ENCODE assay signal across 34 cellular contexts in genomic region chr5:61806491-61807020, GRCh38.
"Had no signal": no experiment of that assay in that cellular context is flagged by ENCODE, and none has a peak within 500 bp of the region (broad histone marks: within the 10 kb centered on the region; RNA-seq: fewer than 3 reads in every experiment).

No MANE protein-coding gene starts in this region.

- H3K36me3 ChIP-seq: ascending aorta, cardiac muscle cell, Peyer's patch, SJSA1 had no signal

- H3K27ac Mint-ChIP-seq: activated CD4-positive, alpha-beta memory T cell treated with anti-CD3 and anti-CD28 coated beads for 36 hours; activated CD4-positive, alpha-beta T cell treated with anti-CD3 and anti-CD28 coated beads for 36 hours; activated CD4-positive, alpha-beta T cell treated with anti-CD3 and anti-CD28 coated beads, Interleukin-2, amount 10 ng/mL, durations not matched to agents 7 days and 5 days; activated naive CD4-positive, alpha-beta T cell treated with anti-CD3 and anti-CD28 coated beads, Interleukin-2, amount 10 ng/mL, durations not matched to agents 7 days and 5 days; activated naive CD8-positive, alpha-beta T cell; activated T-helper 1 cell treated with anti-CD3 and anti-CD28 coated beads, Interleukin-12 subunit alpha, Interleukin-12 subunit beta, Interleukin-2, Interleukin-4 antibody, amounts not matched to agents 30 ng/mL and 10 ng/mL and 1 ng/mL, durations not matched to agents 14 hours and 24 hours and 36 hours; brain; T-helper 1 cell treated with Interleukin-12 subunit alpha and Interleukin-12 subunit beta and Interleukin-4 antibody, amounts not matched to agents 30 μg/mL and 1 μg/mL, for 36 hours; T-helper 2 cell treated with Interferon-gamma antibody and Interleukin-4, amounts not matched to agents 5 μg/mL and 100 μg/mL, for 36 hours had no signal

- DNase-seq: activated CD4-positive, alpha-beta memory T cell treated with anti-CD3 and anti-CD28 coated beads for 36 hours; activated CD4-positive, alpha-beta T cell treated with anti-CD3 and anti-CD28 coated beads for 36 hours; activated CD4-positive, alpha-beta T cell treated with anti-CD3 and anti-CD28 coated beads, Interleukin-2, amount 10 ng/mL, durations not matched to agents 7 days and 5 days; activated CD8-positive, alpha-beta memory T cell treated with anti-CD3 and anti-CD28 coated beads, Interleukin-2, amount 50 U/mL, for 4 hours; activated naive CD4-positive, alpha-beta T cell treated with anti-CD3 and anti-CD28 coated beads, Interleukin-2, amount 10 ng/mL, durations not matched to agents 7 days and 5 days; activated T-cell treated with anti-CD3 and anti-CD28 coated beads for 4 hours; activated T-cell treated with anti-CD3 and anti-CD28 coated beads, Interleukin-2, amount 50 U/mL, for 4 hours; amygdala; NCI-H1105; NCI-H1417 treated with DMSO at 0.1 percent for 48 hours; NCI-H187 treated with DMSO at 0.1 percent for 48 hours; NCI-H2081; NCI-H2171 treated with DMSO at 0.1 percent for 48 hours; NCI-H2227 treated with DMSO at 0.1 percent for 48 hours; NCI-H446; NCI-H510A treated with DMSO at 0.1 percent for 48 hours; NCI-H526 treated with DMSO at 0.1 percent for 48 hours; NK-92 treated with Interleukin-12 subunit alpha and Interleukin-12 subunit beta, amount 100 ng/mL, for 24 hours; PC-3; Peyer's patch; RPMI8226; SHP77 treated with DMSO at 0.1 percent for 48 hours; SK-N-SH had no signal

- H3K4me1 Mint-ChIP-seq: activated CD4-positive, alpha-beta T cell treated with anti-CD3 and anti-CD28 coated beads for 36 hours; activated CD4-positive, alpha-beta T cell treated with anti-CD3 and anti-CD28 coated beads, Interleukin-2, amount 10 ng/mL, durations not matched to agents 7 days and 5 days; activated naive CD4-positive, alpha-beta T cell treated with anti-CD3 and anti-CD28 coated beads, Interleukin-2, amount 10 ng/mL, durations not matched to agents 7 days and 5 days; central memory CD8-positive, alpha-beta T cell had no signal

- H3K9ac ChIP-seq: KMS-11, SK-N-SH had no signal

- H3K9me3 ChIP-seq: ascending aorta, Peyer's patch, SJSA1, SK-N-SH had no signal

- H3K4me2 ChIP-seq: KMS-11, SK-N-SH had no signal

- H3K27me3 ChIP-seq: ascending aorta, cardiac muscle cell, Peyer's patch, SJSA1 had no signal

- H3K27me3 Mint-ChIP-seq: activated naive CD4-positive, alpha-beta T cell treated with anti-CD3 and anti-CD28 coated beads, Interleukin-2, amount 10 ng/mL, durations not matched to agents 7 days and 5 days; brain; central memory CD8-positive, alpha-beta T cell had no signal

- H3K9me3 Mint-ChIP-seq: activated CD4-positive, alpha-beta memory T cell treated with anti-CD3 and anti-CD28 coated beads for 36 hours; activated CD4-positive, alpha-beta T cell treated with anti-CD3 and anti-CD28 coated beads, Interleukin-2, amount 10 ng/mL, durations not matched to agents 7 days and 5 days; activated naive CD4-positive, alpha-beta T cell treated with anti-CD3 and anti-CD28 coated beads, Interleukin-2, amount 10 ng/mL, durations not matched to agents 7 days and 5 days; activated T-cell treated with anti-CD3 and anti-CD28 coated beads, Interleukin-2, amount 50 U/mL, for 4 hours; activated T-helper 1 cell treated with anti-CD3 and anti-CD28 coated beads, Interleukin-12 subunit alpha, Interleukin-12 subunit beta, Interleukin-2, Interleukin-4 antibody, amounts not matched to agents 30 ng/mL and 10 ng/mL and 1 ng/mL, durations not matched to agents 14 hours and 24 hours and 36 hours; brain; central memory CD8-positive, alpha-beta T cell; T-helper 1 cell treated with Interleukin-12 subunit alpha and Interleukin-12 subunit beta and Interleukin-4 antibody, amounts not matched to agents 30 μg/mL and 1 μg/mL, for 36 hours; T-helper 2 cell treated with Interferon-gamma antibody and Interleukin-4, amounts not matched to agents 5 μg/mL and 100 μg/mL, for 36 hours had no signal

- ATAC-seq: activated CD4-positive, alpha-beta T cell treated with anti-CD3 and anti-CD28 coated beads for 36 hours; activated T-cell treated with anti-CD3 and anti-CD28 coated beads, Interleukin-2, amount 50 U/mL, for 4 hours; PC-3 had no signal

- H3K27ac ChIP-seq: ascending aorta, cardiac muscle cell, KMS-11, Peyer's patch, SJSA1 had no signal

- H3K4me3 Mint-ChIP-seq: activated CD4-positive, alpha-beta memory T cell treated with anti-CD3 and anti-CD28 coated beads for 36 hours; activated CD4-positive, alpha-beta T cell treated with anti-CD3 and anti-CD28 coated beads for 36 hours; activated CD4-positive, alpha-beta T cell treated with anti-CD3 and anti-CD28 coated beads, Interleukin-2, amount 10 ng/mL, durations not matched to agents 7 days and 5 days; activated naive CD4-positive, alpha-beta T cell treated with anti-CD3 and anti-CD28 coated beads, Interleukin-2, amount 10 ng/mL, durations not matched to agents 7 days and 5 days; activated naive CD8-positive, alpha-beta T cell; activated T-cell treated with anti-CD3 and anti-CD28 coated beads, Interleukin-2, amount 50 U/mL, for 4 hours; activated T-helper 1 cell treated with anti-CD3 and anti-CD28 coated beads, Interleukin-12 subunit alpha, Interleukin-12 subunit beta, Interleukin-2, Interleukin-4 antibody, amounts not matched to agents 30 ng/mL and 10 ng/mL and 1 ng/mL, durations not matched to agents 14 hours and 24 hours and 36 hours; brain; central memory CD8-positive, alpha-beta T cell; T-helper 1 cell treated with Interleukin-12 subunit alpha and Interleukin-12 subunit beta and Interleukin-4 antibody, amounts not matched to agents 30 μg/mL and 1 μg/mL, for 36 hours; T-helper 2 cell treated with Interferon-gamma antibody and Interleukin-4, amounts not matched to agents 5 μg/mL and 100 μg/mL, for 36 hours had no signal

- H3K4me3 ChIP-seq: ascending aorta, cardiac muscle cell, Peyer's patch, SJSA1 had no signal

- H3K4me1 ChIP-seq: ascending aorta had no signal

- FAIRE-seq: TTC549 had no signal
